9 cellular contexts compared by ENCODE assay signal in the genomic region with DNA sequence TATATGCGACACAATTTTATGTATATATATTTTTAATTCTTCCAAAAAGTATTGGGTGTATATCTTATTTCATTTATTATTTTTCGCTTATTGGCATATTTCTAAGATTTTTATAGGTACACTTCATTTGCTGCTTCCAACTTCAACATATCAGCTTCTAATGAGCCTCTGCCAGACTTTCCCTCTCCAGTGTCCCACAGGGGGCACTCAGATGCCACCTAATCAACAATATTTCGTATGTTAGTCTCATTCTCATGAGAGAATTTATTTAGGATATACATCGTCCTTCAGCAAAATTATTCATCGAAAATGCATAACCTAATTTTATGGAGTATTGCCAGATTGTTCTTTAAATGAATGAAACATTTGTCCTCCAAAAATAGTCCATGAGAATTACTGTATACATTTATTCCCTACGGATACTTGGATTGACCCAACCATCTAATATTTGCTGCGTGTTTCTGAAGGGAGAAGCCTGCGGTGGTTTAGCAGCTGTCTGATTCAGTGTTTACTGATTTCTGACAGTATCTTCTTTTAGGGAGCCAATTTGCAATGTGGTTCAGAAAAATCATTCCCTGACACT.
A peak's percentile ranks its signal among the peaks of the same experiment; 100 is the strongest.
DNase-seq lines count a peak whose midpoint lies in the region; ATAC-seq and TF ChIP-seq lines count a peak whose summit lies in the region.
"Had no signal": no experiment of that assay in that cellular context is flagged by ENCODE, and none has a peak within 500 bp of the region (broad histone marks: within the 10 kb centered on the region; RNA-seq: fewer than 3 reads in every experiment).

No MANE protein-coding gene starts in this region.

- H2BK15ac ChIP-seq in mesendoderm (replicated peaks; ENCODE audit: low read depth) = no peak overlapping the region

- POLR2A ChIA-PET in OCI-LY7 (lab: Charles Lee) = interaction anchor here (0.6 to 1.2 kb wide), 4 partner anchors 97 to 108 kb away, joined by 3 to 5 read pairs (median 3); no protein-coding TSS in a partner anchor

- H4K8ac ChIP-seq in mesendoderm (ENCODE audit: low read depth, low read length) = no peak overlapping the region

- no peak overlapping the region for H3K9ac ChIP-seq in mesendoderm (ENCODE audit: low read length)

- ATAC-seq in GM19463 (IDR thresholded peaks at IDR 0.05; ENCODE audit: unreplicated experiment) (no peak), GM21390 (IDR thresholded peaks at IDR 0.05; ENCODE audit: unreplicated experiment) (no peak)

- H3K79me1 ChIP-seq in mesendoderm (ENCODE audit: low read length) = no peaks in the 10 kb centered on the region

- H3K79me2 ChIP-seq in OCI-LY7 (ENCODE audit: insufficient read depth, low read depth, low read length) (no peaks in the 10 kb centered on the region), mesendoderm (ENCODE audit: control insufficient read depth, insufficient read depth, low read length) (no peaks in the 10 kb centered on the region)

- H3K9me3 ChIP-seq in OCI-LY7 (ENCODE audit: low read length) (no peaks in the 10 kb centered on the region), adrenal gland (replicated peaks in 1 of 3) (no peaks in the 10 kb centered on the region)

- no peak overlapping the region for H3K4ac ChIP-seq in mesendoderm (ENCODE audit: low read depth, low read length)

- H3K4me1 ChIP-seq in OCI-LY7 (ENCODE audit: insufficient read depth, low read length, poor library complexity, severe bottlenecking) = no peaks in the 10 kb centered on the region
- peaks cover 0 to 5% of the 10 kb centered on the region in 2 donors for H3K4me1 ChIP-seq in adrenal gland (replicated peaks in 1 of 2)
- H3K4me1 ChIP-seq in mesendoderm (ENCODE audit: control insufficient read depth, low read depth, low read length) = peaks cover 2% of the 10 kb centered on the region

- no peak overlapping the region for H2AFZ ChIP-seq in OCI-LY7 (ENCODE audit: low read length)

- H3K27ac ChIP-seq in OCI-LY7 (ENCODE audit: low read depth, low read length, poor library complexity, severe bottlenecking) = no peak overlapping the region
- no peak overlapping the region for H3K27ac ChIP-seq in adrenal gland
- no peak overlapping the region for H3K27ac ChIP-seq in mesendoderm (ENCODE audit: low read depth, low read length)
- H3K27ac ChIP-seq: skin epidermis had no signal

- CTCF ChIA-PET in OCI-LY7 (lab: Charles Lee; ENCODE audit: unreplicated experiment) = no interaction called here

- peak; percentile 71 for TF ChIP-seq CTCF in OCI-LY7 (conservative IDR thresholded peaks at IDR 0.05; ENCODE audit: low read length)
- TF ChIP-seq CTCF in adrenal gland (IDR thresholded peaks at IDR 0.05) = peak in 5 of 6 experiments; percentile 18 to 57 (median 44)

- H3K27me3 ChIP-seq in adrenal gland = peaks cover 5% of the 10 kb centered on the region
- peaks cover 2% of the 10 kb centered on the region for H3K27me3 ChIP-seq in mesendoderm (ENCODE audit: insufficient read depth, low read length, poor library complexity)

- no peak overlapping the region for H2BK5ac ChIP-seq in mesendoderm (ENCODE audit: low read length)

- no peak overlapping the region for H4K5ac ChIP-seq in mesendoderm (ENCODE audit: low read length)

- no peak for TF ChIP-seq POLR2A in adrenal gland (IDR thresholded peaks at IDR 0.05)

- WGBS in adrenal gland, 4 donors = 61 to 73% (median 64%) methylated on average over 8 of the region's 8 CpGs
- no CpG with 5 or more reads among the region's 8 CpGs for WGBS in mesendoderm (ENCODE audit: extremely low coverage, insufficient coverage, low lambda C conversion rate)

- H3K56ac ChIP-seq in mesendoderm (ENCODE audit: low read length) = no peak overlapping the region

- H3K23ac ChIP-seq in mesendoderm (ENCODE audit: low read length) = no peak overlapping the region

- H3K36me3 ChIP-seq in OCI-LY7 (ENCODE audit: insufficient read depth, low read length) (no peaks in the 10 kb centered on the region), adrenal gland (replicated peaks in 1 of 2) (no peaks in the 10 kb centered on the region), mesendoderm (ENCODE audit: control insufficient read depth, insufficient read depth, low read length) (no peaks in the 10 kb centered on the region)

- H3K4me3 ChIP-seq in OCI-LY7 (ENCODE audit: low read depth, low read length, poor library complexity, severe bottlenecking) (no peak overlapping the region), adrenal gland (no peak overlapping the region), mesendoderm (ENCODE audit: low read length) (no peak overlapping the region)
- H3K4me3 ChIP-seq: skin epidermis had no signal

- intact Hi-C loops in OCI-LY7 (cut with micrococcal nuclease; ENCODE audit: unreplicated experiment) = loop anchor here (5.0 kb wide), 1 partner anchor 80 kb away; no protein-coding TSS in a partner anchor
- intact Hi-C loops in adrenal gland (cut with DNase I) = loop anchor here in 1 of 2 donors (10.0 kb wide), 1 partner anchor 73 kb away; no protein-coding TSS in a partner anchor

- DNase-seq in CD1c-positive myeloid dendritic cell (ENCODE audit: extremely low spot score) (peak; percentile 59), HCEC 1CT (peak; percentile 60), OCI-LY7 (ENCODE audit: low spot score) (peak; percentile 33), adrenal gland (peak in 4 of 7 donors; percentile 26 to 62 (median 39)), mesendoderm (peak; percentile 36), GM19240 (ENCODE audit: insufficient read length, low spot score) (no peak)

- no peak overlapping the region for H3K4me2 ChIP-seq in OCI-LY7 (ENCODE audit: low read length)
- no peak overlapping the region for H3K4me2 ChIP-seq in mesendoderm (ENCODE audit: low read length)

- H3K9me2 ChIP-seq in OCI-LY7 (ENCODE audit: insufficient read depth, low read length) = no peaks in the 10 kb centered on the region

- no peak overlapping the region for H3K18ac ChIP-seq in mesendoderm (ENCODE audit: low read length)

- H2AK5ac ChIP-seq in mesendoderm (ENCODE audit: low read length) = no peak overlapping the region

- H2BK120ac ChIP-seq in mesendoderm (ENCODE audit: low read depth, low read length) = no peak overlapping the region

- no peaks in the 10 kb centered on the region for H4K20me1 ChIP-seq in OCI-LY7 (ENCODE audit: insufficient read depth, low read length)

- BruUV-seq in OCI-LY7 (replicated peaks; lab: Mats Ljungman, UMichigan) = no TSS peak
